23 cellular contexts compared by ENCODE assay signal in genomic region chr18:78538669-78539440, GRCh38.
"Had no signal": no experiment of that assay in that cellular context is flagged by ENCODE, and none has a peak within 500 bp of the region (broad histone marks: within the 10 kb centered on the region; RNA-seq: fewer than 3 reads in every experiment).

No MANE protein-coding gene starts in this region.

- H3K4me3 Mint-ChIP-seq: activated CD4-positive, alpha-beta T cell treated with anti-CD3 and anti-CD28 coated beads for 36 hours; activated CD4-positive, alpha-beta T cell treated with anti-CD3 and anti-CD28 coated beads, Interleukin-2, amount 10 ng/mL, durations not matched to agents 7 days and 5 days; activated naive CD4-positive, alpha-beta T cell treated with anti-CD3 and anti-CD28 coated beads, Interleukin-2, amount 50 U/mL, for 24 hours; activated naive CD8-positive, alpha-beta T cell treated with anti-CD3 and anti-CD28 coated beads, Interleukin-2, amount 10 ng/mL, durations not matched to agents 7 days and 5 days; activated T-helper 17 cell treated with anti-CD3 and anti-CD28 coated beads, Interleukin-2, amount 50 U/mL, for 72 hours; T-helper 1 cell treated with Interleukin-12 subunit alpha and Interleukin-12 subunit beta and Interleukin-4 antibody, amounts not matched to agents 30 μg/mL and 1 μg/mL, for 36 hours; T-helper 2 cell treated with Interferon-gamma antibody and Interleukin-4, amounts not matched to agents 5 μg/mL and 100 μg/mL, for 36 hours; WTC11 had no signal

- ATAC-seq: activated T-helper 17 cell treated with anti-CD3 and anti-CD28 coated beads, Interleukin-2, amount 50 U/mL, for 72 hours; PC-3; WTC11 had no signal

- H3K36me3 Mint-ChIP-seq: activated naive CD4-positive, alpha-beta T cell treated with anti-CD3 and anti-CD28 coated beads, Interleukin-2, amount 50 U/mL, for 24 hours; activated naive CD8-positive, alpha-beta T cell treated with anti-CD3 and anti-CD28 coated beads, Interleukin-2, amount 10 ng/mL, durations not matched to agents 7 days and 5 days had no signal

- H3K27me3 Mint-ChIP-seq: activated CD4-positive, alpha-beta T cell treated with anti-CD3 and anti-CD28 coated beads, Interleukin-2, amount 10 ng/mL, durations not matched to agents 7 days and 5 days had no signal

- H3K27me3 ChIP-seq: ascending aorta, Peyer's patch had no signal

- H3K36me3 ChIP-seq: ascending aorta, Peyer's patch had no signal

- H3K4me1 ChIP-seq: ascending aorta, Peyer's patch had no signal

- H3K27ac ChIP-seq: ascending aorta, Peyer's patch had no signal

- DNase-seq: activated CD4-positive, alpha-beta T cell treated with anti-CD3 and anti-CD28 coated beads, Interleukin-2, amount 10 ng/mL, durations not matched to agents 7 days and 5 days; activated CD4-positive, alpha-beta T cell treated with anti-CD3 and anti-CD28 coated beads, Interleukin-2, amount 50 U/mL, for 48 hours; activated effector memory CD4-positive, alpha-beta T cell treated with anti-CD3 and anti-CD28 coated beads, Interleukin-2, amount 50 U/mL, for 16 hours; activated naive CD4-positive, alpha-beta T cell treated with Interleukin-2 at 50 U/mL for 16 hours; activated naive CD8-positive, alpha-beta T cell treated with anti-CD3 and anti-CD28 coated beads, Interleukin-2, amount 10 ng/mL, durations not matched to agents 7 days and 5 days; activated T-cell treated with anti-CD3 and anti-CD28 coated beads, Interleukin-2, amount 50 U/mL, for 1 hour; amygdala; Karpas-422; NCI-H1092; NCI-H1436 treated with DMSO at 0.1 percent for 48 hours; NCI-H1694 treated with DMSO at 0.1 percent for 48 hours; NCI-H2029; NCI-H345; NCI-H524 treated with DMSO at 0.1 percent for 48 hours; PC-3 had no signal

- H3K9me3 ChIP-seq: ascending aorta, Peyer's patch had no signal

- H3K27ac Mint-ChIP-seq: activated CD4-positive, alpha-beta T cell treated with anti-CD3 and anti-CD28 coated beads for 36 hours; activated CD4-positive, alpha-beta T cell treated with anti-CD3 and anti-CD28 coated beads, Interleukin-2, amount 10 ng/mL, durations not matched to agents 7 days and 5 days; activated naive CD4-positive, alpha-beta T cell treated with anti-CD3 and anti-CD28 coated beads, Interleukin-2, amount 50 U/mL, for 24 hours; activated T-helper 17 cell treated with anti-CD3 and anti-CD28 coated beads, Interleukin-2, amount 50 U/mL, for 72 hours; T-helper 1 cell treated with Interleukin-12 subunit alpha and Interleukin-12 subunit beta and Interleukin-4 antibody, amounts not matched to agents 30 μg/mL and 1 μg/mL, for 36 hours; T-helper 2 cell treated with Interferon-gamma antibody and Interleukin-4, amounts not matched to agents 5 μg/mL and 100 μg/mL, for 36 hours; WTC11 had no signal

- H3K4me1 Mint-ChIP-seq: activated naive CD4-positive, alpha-beta T cell treated with anti-CD3 and anti-CD28 coated beads, Interleukin-2, amount 50 U/mL, for 24 hours; activated naive CD8-positive, alpha-beta T cell treated with anti-CD3 and anti-CD28 coated beads, Interleukin-2, amount 10 ng/mL, durations not matched to agents 7 days and 5 days; activated T-helper 17 cell treated with anti-CD3 and anti-CD28 coated beads, Interleukin-2, amount 50 U/mL, for 72 hours; WTC11 had no signal

- H3K4me3 ChIP-seq: ascending aorta, Peyer's patch had no signal

- H3K9me3 Mint-ChIP-seq: activated naive CD4-positive, alpha-beta T cell treated with anti-CD3 and anti-CD28 coated beads, Interleukin-2, amount 50 U/mL, for 24 hours; activated naive CD8-positive, alpha-beta T cell treated with anti-CD3 and anti-CD28 coated beads, Interleukin-2, amount 10 ng/mL, durations not matched to agents 7 days and 5 days; activated T-helper 17 cell treated with anti-CD3 and anti-CD28 coated beads, Interleukin-2, amount 50 U/mL, for 72 hours; T-helper 2 cell treated with Interferon-gamma antibody and Interleukin-4, amounts not matched to agents 5 μg/mL and 100 μg/mL, for 36 hours had no signal
